Comparison of ENCODE assay signal across 26 cellular contexts in genomic region chr11:95345243-95345642, GRCh38.
DNase-seq lines count a peak whose midpoint lies in the region; ATAC-seq lines count a peak whose summit lies in the region.
"Had no signal": no experiment of that assay in that cellular context is flagged by ENCODE, and none has a peak within 500 bp of the region (broad histone marks: within the 10 kb centered on the region; RNA-seq: fewer than 3 reads in every experiment).

No MANE protein-coding gene starts in this region.

- no peak for ATAC-seq in activated CD8-positive, alpha-beta T cell treated with anti-CD3 and anti-CD28 coated beads, Interleukin-2, amount 10 ng/mL, durations not matched to agents 7 days and 5 days
- peak; percentile 73 for ATAC-seq in esophagus mucosa
- ATAC-seq: K562, left colon, right cardiac atrium had no signal

- H3K27me3 Mint-ChIP-seq in activated naive CD4-positive, alpha-beta T cell treated with anti-CD3 and anti-CD28 coated beads, Interleukin-2, amount 10 ng/mL, durations not matched to agents 7 days and 5 days, result no peaks in the 10 kb centered on the region
- H3K27me3 Mint-ChIP-seq in activated CD8-positive, alpha-beta T cell treated with anti-CD3 and anti-CD28 coated beads, Interleukin-2, amount 10 ng/mL, durations not matched to agents 7 days and 5 days (ENCODE audit: low read depth), result no peaks in the 10 kb centered on the region
- H3K27me3 Mint-ChIP-seq: activated naive CD4-positive, alpha-beta T cell treated with anti-CD3 and anti-CD28 coated beads, Interleukin-2, amount 50 U/mL, for 24 hours had no signal

- POLR2A ChIA-PET in activated CD8-positive, alpha-beta T cell treated with anti-CD3 and anti-CD28 coated beads, Interleukin-2, amount 10 ng/mL, durations not matched to agents 7 days and 5 days (lab: Charles Lee), result no interaction called here

- peaks cover 43% of the 10 kb centered on the region for H3K4me1 Mint-ChIP-seq in activated naive CD4-positive, alpha-beta T cell treated with anti-CD3 and anti-CD28 coated beads, Interleukin-2, amount 10 ng/mL, durations not matched to agents 7 days and 5 days
- peaks cover 35% of the 10 kb centered on the region for H3K4me1 Mint-ChIP-seq in activated CD8-positive, alpha-beta T cell treated with anti-CD3 and anti-CD28 coated beads, Interleukin-2, amount 10 ng/mL, durations not matched to agents 7 days and 5 days (ENCODE audit: low read depth)
- H3K4me1 Mint-ChIP-seq: immature natural killer cell had no signal

- H3K9me3 Mint-ChIP-seq in activated naive CD4-positive, alpha-beta T cell treated with anti-CD3 and anti-CD28 coated beads, Interleukin-2, amount 10 ng/mL, durations not matched to agents 7 days and 5 days, result peaks cover 17% of the 10 kb centered on the region
- H3K9me3 Mint-ChIP-seq in activated CD8-positive, alpha-beta T cell treated with anti-CD3 and anti-CD28 coated beads, Interleukin-2, amount 10 ng/mL, durations not matched to agents 7 days and 5 days (ENCODE audit: insufficient read depth), result peaks cover 16% of the 10 kb centered on the region

- peaks cover 18% of the 10 kb centered on the region for H3K36me3 Mint-ChIP-seq in activated naive CD4-positive, alpha-beta T cell treated with anti-CD3 and anti-CD28 coated beads, Interleukin-2, amount 10 ng/mL, durations not matched to agents 7 days and 5 days
- peaks cover 15% of the 10 kb centered on the region for H3K36me3 Mint-ChIP-seq in activated CD8-positive, alpha-beta T cell treated with anti-CD3 and anti-CD28 coated beads, Interleukin-2, amount 10 ng/mL, durations not matched to agents 7 days and 5 days (ENCODE audit: low read depth)

- no peak for DNase-seq in activated naive CD4-positive, alpha-beta T cell treated with anti-CD3 and anti-CD28 coated beads, Interleukin-2, amount 10 ng/mL, durations not matched to agents 7 days and 5 days
- no peak for DNase-seq in activated naive CD4-positive, alpha-beta T cell treated with Interleukin-2 at 50 U/mL for 16 hours
- no peak for DNase-seq in activated CD8-positive, alpha-beta T cell treated with anti-CD3 and anti-CD28 coated beads, Interleukin-2, amount 10 ng/mL, durations not matched to agents 7 days and 5 days
- DNase-seq in stimulated activated CD4-positive, alpha-beta T cell treated with anti-CD3 and anti-CD28 coated beads, Interleukin-4, amount 100 ng/mL, for 24 hours, result no peak
- DNase-seq in OCI-M2 (lab: John Stamatoyannopoulos, UW; ENCODE audit: unreplicated experiment) (no peak), ecto neural progenitor cell (ENCODE audit: low spot score) (no peak)
- DNase-seq: activated CD4-positive, alpha-beta T cell treated with anti-CD3 and anti-CD28 coated beads, Interleukin-2, amount 50 U/mL, for 1 hour; anterior cingulate cortex; DMS53; effector CD4-positive, alpha-beta T cell; H9; immature natural killer cell; left colon; NCI-H1092 treated with DMSO at 0.1 percent for 48 hours; NCI-H187 treated with DMSO at 0.1 percent for 48 hours; NCI-H524 treated with DMSO at 0.1 percent for 48 hours; PC-9; posterior cingulate gyrus; right cardiac atrium; SHP77; spleen; stimulated activated CD4-positive, alpha-beta T cell treated with anti-CD3 and anti-CD28 coated beads, Interleukin-2, amount 100 ng/mL, for 24 hours; transverse colon had no signal

- CTCF ChIA-PET in activated naive CD4-positive, alpha-beta T cell treated with anti-CD3 and anti-CD28 coated beads, Interleukin-2, amount 10 ng/mL, durations not matched to agents 7 days and 5 days (lab: Charles Lee), result interaction anchor here (1.7 kb wide), 1 partner anchor 447 kb away, joined by 3 read pairs; no protein-coding TSS in a partner anchor
- CTCF ChIA-PET in activated CD8-positive, alpha-beta T cell treated with anti-CD3 and anti-CD28 coated beads, Interleukin-2, amount 10 ng/mL, durations not matched to agents 7 days and 5 days (lab: Charles Lee), result no interaction called here

- H3K27ac Mint-ChIP-seq in activated naive CD4-positive, alpha-beta T cell treated with anti-CD3 and anti-CD28 coated beads, Interleukin-2, amount 10 ng/mL, durations not matched to agents 7 days and 5 days, result peak overlapping the region; percentile 65
- peak overlapping the region; percentile 73 for H3K27ac Mint-ChIP-seq in activated CD8-positive, alpha-beta T cell treated with anti-CD3 and anti-CD28 coated beads, Interleukin-2, amount 10 ng/mL, durations not matched to agents 7 days and 5 days
- H3K27ac Mint-ChIP-seq: activated naive CD4-positive, alpha-beta T cell treated with anti-CD3 and anti-CD28 coated beads, Interleukin-2, amount 50 U/mL, for 24 hours; H9; immature natural killer cell had no signal

- H3K4me3 Mint-ChIP-seq in activated naive CD4-positive, alpha-beta T cell treated with anti-CD3 and anti-CD28 coated beads, Interleukin-2, amount 10 ng/mL, durations not matched to agents 7 days and 5 days, result no peak overlapping the region
- no peak overlapping the region for H3K4me3 Mint-ChIP-seq in activated CD8-positive, alpha-beta T cell treated with anti-CD3 and anti-CD28 coated beads, Interleukin-2, amount 10 ng/mL, durations not matched to agents 7 days and 5 days
- H3K4me3 Mint-ChIP-seq: activated naive CD4-positive, alpha-beta T cell treated with anti-CD3 and anti-CD28 coated beads, Interleukin-2, amount 50 U/mL, for 24 hours; H9; immature natural killer cell had no signal
